34 cellular contexts compared by ENCODE assay signal in genomic region chr7:28792858-28793257, GRCh38.
DNase-seq lines count a peak whose midpoint lies in the region; ATAC-seq, FAIRE-seq and TF ChIP-seq lines count a peak whose summit lies in the region.
"Had no signal": no experiment of that assay in that cellular context is flagged by ENCODE, and none has a peak within 500 bp of the region (broad histone marks: within the 10 kb centered on the region; RNA-seq: fewer than 3 reads in every experiment).

No MANE protein-coding gene starts in this region.

- TF ChIP-seq CTCF in CD4-positive, alpha-beta T cell (IDR thresholded peaks at IDR 0.05): no peak

- no peak for TF ChIP-seq POLR2A in GM12891 (IDR thresholded peaks at IDR 0.05; ENCODE audit: low read depth, low read length)

- CTCF ChIA-PET in CD4-positive, alpha-beta T cell (lab: Charles Lee): no interaction called here

- H3K36me3 Mint-ChIP-seq in dendritic cell treated with granulocyte-macrophage colony-stimulating factor and Interleukin-4, amounts not matched to agents 40 ng/mL and 50 ng/mL, for 4 days (ENCODE audit: low read depth): peaks cover 18% of the 10 kb centered on the region
- H3K36me3 Mint-ChIP-seq in CD4-positive, alpha-beta T cell (ENCODE audit: low read depth): no peaks in the 10 kb centered on the region
- H3K36me3 Mint-ChIP-seq: activated naive CD4-positive, alpha-beta T cell treated with anti-CD3 and anti-CD28 coated beads, Interleukin-2, amount 50 U/mL, for 24 hours; brain; CD4-positive, alpha-beta memory T cell; stimulated activated effector memory CD8-positive, alpha-beta T cell treated with anti-CD3 and anti-CD28 coated beads, Interleukin-12 subunit alpha, Interleukin-12 subunit beta, amount 100 ng/mL, for 72 hours; type B pancreatic cell had no signal

- peak overlapping the region; percentile 55 for H3K27ac Mint-ChIP-seq in dendritic cell treated with granulocyte-macrophage colony-stimulating factor and Interleukin-4, amounts not matched to agents 40 ng/mL and 50 ng/mL, for 4 days
- H3K27ac Mint-ChIP-seq in CD4-positive, alpha-beta T cell: no peak overlapping the region
- H3K27ac Mint-ChIP-seq: activated CD4-positive, alpha-beta T cell treated with anti-CD3 and anti-CD28 coated beads for 36 hours; activated CD8-positive, alpha-beta T cell treated with anti-CD3 and anti-CD28 coated beads, Interleukin-2, amount 10 ng/mL, durations not matched to agents 7 days and 5 days; activated naive CD4-positive, alpha-beta T cell treated with anti-CD3 and anti-CD28 coated beads, Interleukin-2, amount 50 U/mL, for 24 hours; activated T-helper 2 cell treated with anti-CD3 and anti-CD28 coated beads, Interferon-gamma antibody, Interleukin-2, Interleukin-4, amounts not matched to agents 10 μg/mL and 5 μg/mL and 100 μg/mL, durations not matched to agents 14 hours and 24 hours and 36 hours; brain; CD4-positive, alpha-beta memory T cell; stimulated activated effector memory CD8-positive, alpha-beta T cell treated with anti-CD3 and anti-CD28 coated beads, Interleukin-12 subunit alpha, Interleukin-12 subunit beta, amount 100 ng/mL, for 72 hours; type B pancreatic cell had no signal

- no peak overlapping the region for H3K27ac ChIP-seq in CD4-positive, alpha-beta T cell (ENCODE audit: low read depth, low read length)
- H3K27ac ChIP-seq: A549, left ventricle myocardium inferior, ovary had no signal

- H3K27me3 Mint-ChIP-seq in dendritic cell treated with granulocyte-macrophage colony-stimulating factor and Interleukin-4, amounts not matched to agents 40 ng/mL and 50 ng/mL, for 4 days: no peaks in the 10 kb centered on the region
- H3K27me3 Mint-ChIP-seq in CD4-positive, alpha-beta T cell: peaks cover 10% of the 10 kb centered on the region
- H3K27me3 Mint-ChIP-seq: brain; CD4-positive, alpha-beta memory T cell had no signal

- FAIRE-seq in GM12891 (lab: Jason Lieb, UNC): peak; percentile 26
- FAIRE-seq: A549, D721Med had no signal

- DNase-seq in GM12891 (ENCODE audit: insufficient read length, low spot score) (no peak), G401 (ENCODE audit: low spot score) (no peak), KBM-7 (no peak), sciatic nerve (ENCODE audit: low spot score) (no peak)
- DNase-seq in CD4-positive, alpha-beta T cell: no peak
- DNase-seq: activated CD4-positive, alpha-beta T cell treated with anti-CD3 and anti-CD28 coated beads for 36 hours; activated CD8-positive, alpha-beta T cell treated with anti-CD3 and anti-CD28 coated beads, Interleukin-2, amount 10 ng/mL, durations not matched to agents 7 days and 5 days; AML-193; amniotic stem cell; CD4-positive, alpha-beta memory T cell; DND-41; islet precursor cell; mesendoderm; NCI-H1417 treated with DMSO at 0.1 percent for 48 hours; NCI-H2081; NCI-H345; NCI-H748 treated with DMSO at 0.1 percent for 48 hours; ovary; SIG-M5; substantia nigra had no signal

- in situ Hi-C loops in G401 (cut with HindIII; ENCODE audit: low sequenced_read_pairs) (no loop called here), KBM-7 (cut with MboI; ENCODE audit: low pct_unique_long_range_greater_than_20kb, low sequenced_read_pairs) (no loop called here)

- no peaks in the 10 kb centered on the region for H3K9me3 ChIP-seq in CD4-positive, alpha-beta T cell (ENCODE audit: control insufficient read depth, low read length)
- H3K9me3 ChIP-seq: A549, HAP-1, left ventricle myocardium inferior, ovary had no signal

- ATAC-seq in GM21529 (IDR thresholded peaks at IDR 0.05; ENCODE audit: unreplicated experiment) (peak; percentile 76), HG03066 (IDR thresholded peaks at IDR 0.05; ENCODE audit: low read depth, unreplicated experiment) (peak; percentile 50), sciatic nerve (no peak)
- no peak for ATAC-seq in CD4-positive, alpha-beta T cell (ENCODE audit: poor library complexity)
- ATAC-seq: A549; activated CD4-positive, alpha-beta T cell treated with anti-CD3 and anti-CD28 coated beads for 36 hours; activated CD8-positive, alpha-beta T cell treated with anti-CD3 and anti-CD28 coated beads, Interleukin-2, amount 10 ng/mL, durations not matched to agents 7 days and 5 days; esophagus mucosa; stimulated activated effector memory CD8-positive, alpha-beta T cell treated with anti-CD3 and anti-CD28 coated beads, Interleukin-12 subunit alpha, Interleukin-12 subunit beta, amount 100 ng/mL, for 72 hours had no signal

- POLR2A ChIA-PET in CD4-positive, alpha-beta T cell (lab: Charles Lee): no interaction called here

- intact Hi-C loops in dendritic cell treated with granulocyte-macrophage colony-stimulating factor and Interleukin-4, amounts not matched to agents 40 ng/mL and 50 ng/mL, for 4 days (cut with micrococcal nuclease): no loop called here
- intact Hi-C loops in sciatic nerve (cut with DNase I): no loop called here
- intact Hi-C loops in CD4-positive, alpha-beta T cell (cut with DNase I, micrococcal nuclease): no loop called here

- no peaks in the 10 kb centered on the region for H3K9me3 Mint-ChIP-seq in dendritic cell treated with granulocyte-macrophage colony-stimulating factor and Interleukin-4, amounts not matched to agents 40 ng/mL and 50 ng/mL, for 4 days
- no peaks in the 10 kb centered on the region for H3K9me3 Mint-ChIP-seq in CD4-positive, alpha-beta T cell
- H3K9me3 Mint-ChIP-seq: activated naive CD4-positive, alpha-beta T cell treated with anti-CD3 and anti-CD28 coated beads, Interleukin-2, amount 50 U/mL, for 24 hours; activated T-helper 2 cell treated with anti-CD3 and anti-CD28 coated beads, Interferon-gamma antibody, Interleukin-2, Interleukin-4, amounts not matched to agents 10 μg/mL and 5 μg/mL and 100 μg/mL, durations not matched to agents 14 hours and 24 hours and 36 hours; brain; neural crest cell; stimulated activated effector memory CD8-positive, alpha-beta T cell treated with anti-CD3 and anti-CD28 coated beads, Interleukin-12 subunit alpha, Interleukin-12 subunit beta, amount 100 ng/mL, for 72 hours; type B pancreatic cell had no signal

- H3K4me3 Mint-ChIP-seq in dendritic cell treated with granulocyte-macrophage colony-stimulating factor and Interleukin-4, amounts not matched to agents 40 ng/mL and 50 ng/mL, for 4 days: no peak overlapping the region
- H3K4me3 Mint-ChIP-seq in CD4-positive, alpha-beta T cell: no peak overlapping the region
- H3K4me3 Mint-ChIP-seq: activated CD4-positive, alpha-beta T cell treated with anti-CD3 and anti-CD28 coated beads for 36 hours; activated CD8-positive, alpha-beta T cell treated with anti-CD3 and anti-CD28 coated beads, Interleukin-2, amount 10 ng/mL, durations not matched to agents 7 days and 5 days; activated naive CD4-positive, alpha-beta T cell treated with anti-CD3 and anti-CD28 coated beads, Interleukin-2, amount 50 U/mL, for 24 hours; brain; CD4-positive, alpha-beta memory T cell; neural crest cell; stimulated activated effector memory CD8-positive, alpha-beta T cell treated with anti-CD3 and anti-CD28 coated beads, Interleukin-12 subunit alpha, Interleukin-12 subunit beta, amount 100 ng/mL, for 72 hours; type B pancreatic cell had no signal

- H3K27me3 ChIP-seq in CD4-positive, alpha-beta T cell (ENCODE audit: control insufficient read depth, insufficient read depth, low read length): no peaks in the 10 kb centered on the region
- H3K27me3 ChIP-seq: ovary had no signal

- peaks cover 40% of the 10 kb centered on the region for H3K4me1 Mint-ChIP-seq in dendritic cell treated with granulocyte-macrophage colony-stimulating factor and Interleukin-4, amounts not matched to agents 40 ng/mL and 50 ng/mL, for 4 days (ENCODE audit: low read depth)
- H3K4me1 Mint-ChIP-seq in CD4-positive, alpha-beta T cell (ENCODE audit: low read depth): no peaks in the 10 kb centered on the region
- H3K4me1 Mint-ChIP-seq: activated CD4-positive, alpha-beta T cell treated with anti-CD3 and anti-CD28 coated beads for 36 hours; activated naive CD4-positive, alpha-beta T cell treated with anti-CD3 and anti-CD28 coated beads, Interleukin-2, amount 50 U/mL, for 24 hours; CD4-positive, alpha-beta memory T cell; neural crest cell; stimulated activated effector memory CD8-positive, alpha-beta T cell treated with anti-CD3 and anti-CD28 coated beads, Interleukin-12 subunit alpha, Interleukin-12 subunit beta, amount 100 ng/mL, for 72 hours had no signal

TF ChIP-seq in GM12891, 5 proteins besides CTCF, POLR2A, EP300 and RAD21:
- peak; percentile 79 for TF ChIP-seq SPI1 (IDR thresholded peaks at IDR 0.05; ENCODE audit: low read depth, low read length)
- no peak for TF ChIP-seq POLR2AphosphoS5 (IDR thresholded peaks at IDR 0.05; ENCODE audit: low read depth, low read length)

Comparison
In these comparisons a context has a peak if more than half of its experiments do, and no peak if none do; other contexts are left out.
1. ATAC-seq: peak in GM21529 (single experiment) and HG03066 (single experiment); none in sciatic nerve (single experiment) and CD4-positive, alpha-beta T cell (single experiment).